Comparison of ENCODE assay signal across 34 cellular contexts in genomic region chr7:28524978-28525377, GRCh38.
"Had no signal": no experiment of that assay in that cellular context is flagged by ENCODE, and none has a peak within 500 bp of the region (broad histone marks: within the 10 kb centered on the region; RNA-seq: fewer than 3 reads in every experiment).

No MANE protein-coding gene starts in this region.

- DNase-seq: Karpas-422, Kasumi-1, MG63, MM.1S, MV-4-11, NCI-H1048, NCI-H1092, NCI-H1092 treated with DMSO at 0.1 percent for 48 hours, NCI-H1105, NCI-H1105 treated with DMSO at 0.1 percent for 48 hours, NCI-H1417, NCI-H1417 treated with DMSO at 0.1 percent for 48 hours, NCI-H1436, NCI-H1436 treated with DMSO at 0.1 percent for 48 hours, NCI-H146, NCI-H1694, NCI-H1694 treated with DMSO at 0.1 percent for 48 hours, NCI-H187, NCI-H187 treated with DMSO at 0.1 percent for 48 hours, NCI-H1930, NCI-H2029, NCI-H2029 treated with DMSO at 0.1 percent for 48 hours, NCI-H2081, NCI-H2081 treated with DMSO at 0.1 percent for 48 hours, NCI-H2107, NCI-H2171, NCI-H2171 treated with DMSO at 0.1 percent for 48 hours, NCI-H2227 treated with DMSO at 0.1 percent for 48 hours, NCI-H226, NCI-H345, NCI-H446, NCI-H446 treated with DMSO at 0.1 percent for 48 hours, NCI-H510A had no signal

- H3K27ac ChIP-seq: KMS-11 had no signal

- H3K9me3 ChIP-seq: MG63 had no signal

- H3K4me3 ChIP-seq: MG63 had no signal

- H3K4me2 ChIP-seq: KMS-11 had no signal

- H3K27me3 ChIP-seq: MG63 had no signal

- H3K9ac ChIP-seq: KMS-11 had no signal
